20 cellular contexts compared by ENCODE assay signal in the genomic region with DNA sequence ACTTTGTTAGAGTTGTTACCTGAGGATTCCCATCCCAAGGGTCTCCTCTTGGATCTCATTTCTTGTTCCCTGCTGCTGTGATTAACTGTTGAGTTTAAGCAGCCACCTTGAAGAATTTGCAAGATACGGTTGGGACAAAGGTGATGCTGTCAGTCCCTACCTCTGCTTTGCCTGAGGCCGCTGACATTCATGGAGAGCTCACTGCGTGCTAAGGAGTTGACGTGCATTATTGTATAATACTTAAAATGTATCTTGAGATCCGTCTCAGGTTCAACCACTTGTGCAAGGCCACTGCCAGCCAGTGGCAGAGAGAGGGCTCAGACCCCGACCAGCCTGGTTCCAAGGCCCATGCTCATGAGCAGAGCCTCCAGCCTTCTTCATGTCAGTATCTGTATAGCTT. TPM values are rescaled to one million over a fixed set of nuclear protein-coding genes. Genes with fewer than 3 reads are reported as not detected.
"Had no signal": no experiment of that assay in that cellular context is flagged by ENCODE, and none has a peak within 500 bp of the region (broad histone marks: within the 10 kb centered on the region; RNA-seq: fewer than 3 reads in every experiment).

No MANE protein-coding gene starts in this region.

- H3K9me3 ChIP-seq: lower lobe of right lung, psoas muscle, spleen, testis, tibial nerve had no signal

- H3K4me3 Mint-ChIP-seq: memory B cell; nephron progenitor cell; stimulated activated memory B cell treated with anti-CD40 and anti-IgM and Interleukin-4, amounts not matched to agents 10 μg/mL and 1 μg/mL and 100 μg/mL, for 72 hours; stimulated activated naive CD8-positive, alpha-beta T cell treated with anti-CD3 and anti-CD28 coated beads, Interleukin-15, Interleukin-2, amounts not matched to agents 100 ng/mL and 50 ng/mL, for 24 hours had no signal

- DNase-seq: cortex of kidney; effector memory CD4-positive, alpha-beta T cell; islet precursor cell; lower lobe of right lung; midbrain; nephron progenitor cell; psoas muscle; retina; spleen; stimulated activated CD4-positive, alpha-beta T cell treated with anti-CD3 and anti-CD28 coated beads, Interleukin-15, amount 100 ng/mL, for 24 hours; stimulated activated CD4-positive, alpha-beta T cell treated with anti-CD3 and anti-CD28 coated beads, Interleukin-1b, Interleukin-23, amount 100 ng/mL, for 48 hours; stimulated activated CD4-positive, alpha-beta T cell treated with anti-CD3 and anti-CD28 coated beads, Interleukin-4, amount 100 ng/mL, for 24 hours; testis had no signal

- H3K27ac ChIP-seq: lower lobe of right lung, psoas muscle, testis, tibial nerve had no signal

- H3K27me3 Mint-ChIP-seq: memory B cell; stimulated activated memory B cell treated with anti-CD40 and anti-IgM and Interleukin-4, amounts not matched to agents 10 μg/mL and 1 μg/mL and 100 μg/mL, for 72 hours; stimulated activated naive CD8-positive, alpha-beta T cell treated with anti-CD3 and anti-CD28 coated beads, Interleukin-15, Interleukin-2, amounts not matched to agents 100 ng/mL and 50 ng/mL, for 24 hours had no signal

- H3K27me3 ChIP-seq: spleen, testis, tibial nerve had no signal

- H3K4me3 ChIP-seq: lower lobe of right lung, psoas muscle, spleen, testis, tibial nerve had no signal

- H3K9me3 Mint-ChIP-seq: memory B cell; nephron progenitor cell; stimulated activated memory B cell treated with anti-CD40 and anti-IgM and Interleukin-4, amounts not matched to agents 10 μg/mL and 1 μg/mL and 100 μg/mL, for 72 hours; stimulated activated naive CD8-positive, alpha-beta T cell treated with anti-CD3 and anti-CD28 coated beads, Interleukin-15, Interleukin-2, amounts not matched to agents 100 ng/mL and 50 ng/mL, for 24 hours had no signal

- H3K27ac Mint-ChIP-seq: nephron progenitor cell; stimulated activated naive CD8-positive, alpha-beta T cell treated with anti-CD3 and anti-CD28 coated beads, Interleukin-15, Interleukin-2, amounts not matched to agents 100 ng/mL and 50 ng/mL, for 24 hours had no signal

- ATAC-seq: esophagus mucosa; left lobe of liver; lower lobe of right lung; sciatic nerve; stimulated activated memory B cell treated with anti-CD40 and anti-IgM and Interleukin-4, amounts not matched to agents 10 μg/mL and 1 μg/mL and 100 μg/mL, for 72 hours had no signal

- H3K4me1 ChIP-seq: testis, tibial nerve had no signal

RNA-seq across cellular contexts. Expression of a gene that starts 35.9 kb away (rescaled TPM):
- total RNA-seq: left lobe of liver had no signal
